1 cellular context compared by ENCODE assay signal in the genomic region with DNA sequence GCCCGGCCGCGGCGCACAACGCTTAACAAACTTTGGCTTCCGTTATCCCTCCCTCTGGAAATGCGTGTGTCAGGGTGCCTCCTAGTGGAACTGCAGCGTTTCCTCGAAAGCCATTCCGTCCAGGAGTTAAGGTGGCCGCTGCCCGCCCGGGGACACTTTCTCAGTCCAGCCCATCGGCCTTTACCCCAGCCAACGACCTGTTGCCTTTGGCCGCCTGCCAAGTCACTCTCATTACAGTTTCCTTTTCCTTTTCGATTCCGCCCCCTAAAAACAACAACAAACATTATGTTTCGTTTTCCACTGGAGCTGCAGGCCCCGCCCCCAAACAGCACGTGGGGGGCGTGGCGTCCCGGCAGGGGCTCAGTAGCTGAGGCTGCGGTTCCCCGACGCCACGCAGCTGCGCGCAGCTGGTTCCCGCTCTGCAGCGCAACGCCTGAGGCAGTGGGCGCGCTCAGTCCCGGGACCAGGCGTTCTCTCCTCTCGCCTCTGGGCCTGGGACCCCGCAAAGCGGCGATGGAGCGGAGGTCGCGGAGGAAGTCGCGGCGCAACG.
TF ChIP-seq lines count a peak whose summit lies in the region.

A gene (plus strand): TSS at position 363 of the 550 bp plus-strand sequence. CDS start 151 bp downstream, at position 514.

TF ChIP-seq in K562, 482 proteins besides CTCF, POLR2A, EP300 and RAD21 (continued from another document):
- TF ChIP-seq, protein P1, sequence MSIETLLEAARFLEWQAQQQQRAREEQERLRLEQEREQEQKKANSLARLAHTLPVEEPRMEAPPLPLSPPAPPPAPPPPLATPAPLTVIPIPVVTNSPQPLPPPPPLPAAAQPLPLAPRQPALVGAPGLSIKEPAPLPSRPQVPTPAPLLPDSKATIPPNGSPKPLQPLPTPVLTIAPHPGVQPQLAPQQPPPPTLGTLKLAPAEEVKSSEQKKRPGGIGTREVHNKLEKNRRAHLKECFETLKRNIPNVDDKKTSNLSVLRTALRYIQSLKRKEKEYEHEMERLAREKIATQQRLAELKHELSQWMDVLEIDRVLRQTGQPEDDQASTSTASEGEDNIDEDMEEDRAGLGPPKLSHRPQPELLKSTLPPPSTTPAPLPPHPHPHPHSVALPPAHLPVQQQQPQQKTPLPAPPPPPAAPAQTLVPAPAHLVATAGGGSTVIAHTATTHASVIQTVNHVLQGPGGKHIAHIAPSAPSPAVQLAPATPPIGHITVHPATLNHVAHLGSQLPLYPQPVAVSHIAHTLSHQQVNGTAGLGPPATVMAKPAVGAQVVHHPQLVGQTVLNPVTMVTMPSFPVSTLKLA (conservative IDR thresholded peaks at IDR 0.05), result 0 out of 4 replicates have a peak, but pooled peaks of 1 of the 2 experiments have one; percentile 28
- TF ChIP-seq GATAD2A (IDR thresholded peaks at IDR 0.05) (no peak), KLF13 (tag; IDR thresholded peaks at IDR 0.05; ENCODE audit: borderline replicate concordance, low read depth) (0 out of 2 replicates have a peak, but pooled peaks have one; percentile 16), SMARCC2 (IDR thresholded peaks at IDR 0.05; ENCODE audit: low read depth) (no peak), ZNF444 (CRISPR knock-in tag; IDR thresholded peaks at IDR 0.05) (no peak), ZNF263 (CRISPR knock-in tag; IDR thresholded peaks at IDR 0.05; ENCODE audit: borderline replicate concordance) (no peak), ETV1 (tag; conservative IDR thresholded peaks at IDR 0.05; ENCODE audit: low read depth) (0 out of 2 replicates have a peak, but pooled peaks have one; percentile 36), CBX3 (IDR thresholded peaks at IDR 0.05; ENCODE audit: borderline replicate concordance in 1 of 2, low read length in 2 of 2) (no peak)
- TF ChIP-seq, protein P2, sequence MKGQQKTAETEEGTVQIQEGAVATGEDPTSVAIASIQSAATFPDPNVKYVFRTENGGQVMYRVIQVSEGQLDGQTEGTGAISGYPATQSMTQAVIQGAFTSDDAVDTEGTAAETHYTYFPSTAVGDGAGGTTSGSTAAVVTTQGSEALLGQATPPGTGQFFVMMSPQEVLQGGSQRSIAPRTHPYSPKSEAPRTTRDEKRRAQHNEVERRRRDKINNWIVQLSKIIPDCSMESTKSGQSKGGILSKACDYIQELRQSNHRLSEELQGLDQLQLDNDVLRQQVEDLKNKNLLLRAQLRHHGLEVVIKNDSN (CRISPR knock-in tag; IDR thresholded peaks at IDR 0.05), result peak; percentile 72
- TF ChIP-seq, protein P3, sequence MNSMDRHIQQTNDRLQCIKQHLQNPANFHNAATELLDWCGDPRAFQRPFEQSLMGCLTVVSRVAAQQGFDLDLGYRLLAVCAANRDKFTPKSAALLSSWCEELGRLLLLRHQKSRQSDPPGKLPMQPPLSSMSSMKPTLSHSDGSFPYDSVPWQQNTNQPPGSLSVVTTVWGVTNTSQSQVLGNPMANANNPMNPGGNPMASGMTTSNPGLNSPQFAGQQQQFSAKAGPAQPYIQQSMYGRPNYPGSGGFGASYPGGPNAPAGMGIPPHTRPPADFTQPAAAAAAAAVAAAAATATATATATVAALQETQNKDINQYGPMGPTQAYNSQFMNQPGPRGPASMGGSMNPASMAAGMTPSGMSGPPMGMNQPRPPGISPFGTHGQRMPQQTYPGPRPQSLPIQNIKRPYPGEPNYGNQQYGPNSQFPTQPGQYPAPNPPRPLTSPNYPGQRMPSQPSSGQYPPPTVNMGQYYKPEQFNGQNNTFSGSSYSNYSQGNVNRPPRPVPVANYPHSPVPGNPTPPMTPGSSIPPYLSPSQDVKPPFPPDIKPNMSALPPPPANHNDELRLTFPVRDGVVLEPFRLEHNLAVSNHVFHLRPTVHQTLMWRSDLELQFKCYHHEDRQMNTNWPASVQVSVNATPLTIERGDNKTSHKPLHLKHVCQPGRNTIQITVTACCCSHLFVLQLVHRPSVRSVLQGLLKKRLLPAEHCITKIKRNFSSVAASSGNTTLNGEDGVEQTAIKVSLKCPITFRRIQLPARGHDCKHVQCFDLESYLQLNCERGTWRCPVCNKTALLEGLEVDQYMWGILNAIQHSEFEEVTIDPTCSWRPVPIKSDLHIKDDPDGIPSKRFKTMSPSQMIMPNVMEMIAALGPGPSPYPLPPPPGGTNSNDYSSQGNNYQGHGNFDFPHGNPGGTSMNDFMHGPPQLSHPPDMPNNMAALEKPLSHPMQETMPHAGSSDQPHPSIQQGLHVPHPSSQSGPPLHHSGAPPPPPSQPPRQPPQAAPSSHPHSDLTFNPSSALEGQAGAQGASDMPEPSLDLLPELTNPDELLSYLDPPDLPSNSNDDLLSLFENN (IDR thresholded peaks at IDR 0.05; ENCODE audit: low read depth in 2 of 2, low read length in 2 of 2), result no peak
- TF ChIP-seq, protein P4, sequence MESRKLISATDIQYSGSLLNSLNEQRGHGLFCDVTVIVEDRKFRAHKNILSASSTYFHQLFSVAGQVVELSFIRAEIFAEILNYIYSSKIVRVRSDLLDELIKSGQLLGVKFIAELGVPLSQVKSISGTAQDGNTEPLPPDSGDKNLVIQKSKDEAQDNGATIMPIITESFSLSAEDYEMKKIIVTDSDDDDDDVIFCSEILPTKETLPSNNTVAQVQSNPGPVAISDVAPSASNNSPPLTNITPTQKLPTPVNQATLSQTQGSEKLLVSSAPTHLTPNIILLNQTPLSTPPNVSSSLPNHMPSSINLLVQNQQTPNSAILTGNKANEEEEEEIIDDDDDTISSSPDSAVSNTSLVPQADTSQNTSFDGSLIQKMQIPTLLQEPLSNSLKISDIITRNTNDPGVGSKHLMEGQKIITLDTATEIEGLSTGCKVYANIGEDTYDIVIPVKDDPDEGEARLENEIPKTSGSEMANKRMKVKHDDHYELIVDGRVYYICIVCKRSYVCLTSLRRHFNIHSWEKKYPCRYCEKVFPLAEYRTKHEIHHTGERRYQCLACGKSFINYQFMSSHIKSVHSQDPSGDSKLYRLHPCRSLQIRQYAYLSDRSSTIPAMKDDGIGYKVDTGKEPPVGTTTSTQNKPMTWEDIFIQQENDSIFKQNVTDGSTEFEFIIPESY (CRISPR knock-in tag; IDR thresholded peaks at IDR 0.05), result peak; percentile 59; the same call in 1 of the 2 replicates
- TF ChIP-seq, protein P5, sequence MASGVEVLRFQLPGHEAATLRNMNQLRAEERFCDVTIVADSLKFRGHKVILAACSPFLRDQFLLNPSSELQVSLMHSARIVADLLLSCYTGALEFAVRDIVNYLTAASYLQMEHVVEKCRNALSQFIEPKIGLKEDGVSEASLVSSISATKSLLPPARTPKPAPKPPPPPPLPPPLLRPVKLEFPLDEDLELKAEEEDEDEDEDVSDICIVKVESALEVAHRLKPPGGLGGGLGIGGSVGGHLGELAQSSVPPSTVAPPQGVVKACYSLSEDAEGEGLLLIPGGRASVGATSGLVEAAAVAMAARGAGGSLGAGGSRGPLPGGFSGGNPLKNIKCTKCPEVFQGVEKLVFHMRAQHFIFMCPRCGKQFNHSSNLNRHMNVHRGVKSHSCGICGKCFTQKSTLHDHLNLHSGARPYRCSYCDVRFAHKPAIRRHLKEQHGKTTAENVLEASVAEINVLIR (CRISPR knock-in tag; IDR thresholded peaks at IDR 0.05), result no peak
